In the genomic region with DNA sequence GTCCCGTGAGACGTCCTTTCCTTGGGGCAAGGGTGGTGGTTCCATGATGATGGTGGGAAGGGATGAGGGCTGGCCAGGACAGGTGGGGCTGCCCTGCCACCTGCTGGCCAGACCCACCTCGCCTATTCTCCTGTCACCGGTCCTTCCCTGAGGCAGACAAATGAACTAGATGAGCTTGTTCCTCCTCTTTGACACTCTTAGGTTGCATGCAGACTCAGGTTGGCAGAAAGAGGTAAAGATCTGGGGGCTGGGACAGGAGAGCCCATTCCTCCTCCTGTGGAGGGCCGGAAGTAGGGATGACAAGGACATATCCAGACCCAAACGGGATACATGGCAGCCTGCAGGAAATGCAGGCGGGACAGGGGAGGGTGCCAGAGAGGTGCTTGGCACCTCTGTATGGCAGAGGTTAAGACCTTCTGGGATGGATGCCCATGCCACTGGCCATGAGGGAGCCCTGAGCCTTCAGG, we compare ENCODE assay signal across 8 cellular contexts. TPM values are rescaled to one million over a fixed set of nuclear protein-coding genes. Genes with fewer than 3 reads are reported as not detected.
A peak's percentile ranks its signal among the peaks of the same experiment; 100 is the strongest.
DNase-seq lines count a peak whose midpoint lies in the region; ATAC-seq and TF ChIP-seq lines count a peak whose summit lies in the region.

No MANE protein-coding gene starts in this region.

- no peak for TF ChIP-seq POLR2A in Peyer's patch (IDR thresholded peaks at IDR 0.05)

- H3K36me3 ChIP-seq in Peyer's patch (no peaks in the 10 kb centered on the region), left ventricle myocardium inferior (no peaks in the 10 kb centered on the region)

- DNase-seq in AG10803 (ENCODE audit: low read depth), result no peak
- DNase-seq in GM19238 (ENCODE audit: insufficient read length, low spot score), result peak; percentile 74
- peak; percentile 56 to 76 (median 67) for DNase-seq in Peyer's patch
- peak; percentile 41 for DNase-seq in activated naive CD4-positive, alpha-beta T cell treated with Interleukin-2 at 50 U/mL for 16 hours
- DNase-seq in left ventricle myocardium inferior, result no peak
- DNase-seq in stimulated activated CD4-positive, alpha-beta T cell treated with anti-CD3 and anti-CD28 coated beads, Interleukin-15, amount 100 ng/mL, for 1 hour (ENCODE audit: low read depth in 1 of 2, low spot score in 1 of 2), result peak; percentile 15 to 37

- TF ChIP-seq CTCF in AG10803 (conservative IDR thresholded peaks at IDR 0.05; ENCODE audit: low read length), result peak; percentile 44
- TF ChIP-seq CTCF in Peyer's patch (IDR thresholded peaks at IDR 0.05), result peak; percentile 74 to 89 (median 84)
- peak; percentile 80 for TF ChIP-seq CTCF in left ventricle myocardium inferior (IDR thresholded peaks at IDR 0.05; ENCODE audit: borderline replicate concordance)

- no peaks in the 10 kb centered on the region for H3K27me3 ChIP-seq in Peyer's patch
- H3K27me3 ChIP-seq in left ventricle myocardium inferior (ENCODE audit: low read depth), result no peaks in the 10 kb centered on the region

- no peaks in the 10 kb centered on the region for H3K4me1 ChIP-seq in Peyer's patch
- H3K4me1 ChIP-seq in left ventricle myocardium inferior, result no peaks in the 10 kb centered on the region

- H3K27ac ChIP-seq in Peyer's patch (no peak overlapping the region), left ventricle myocardium inferior (replicated peaks) (no peak overlapping the region)

- H3K4me3 ChIP-seq in AG10803 (ENCODE audit: low read length), result no peak overlapping the region
- no peak overlapping the region for H3K4me3 ChIP-seq in Peyer's patch
- no peak overlapping the region for H3K4me3 ChIP-seq in left ventricle myocardium inferior

- H3K9me3 ChIP-seq in Peyer's patch (no peaks in the 10 kb centered on the region), left ventricle myocardium inferior (replicated peaks) (peaks cover 5% of the 10 kb centered on the region)

- ATAC-seq in HG02981 (IDR thresholded peaks at IDR 0.05; ENCODE audit: unreplicated experiment) (no peak), HG02610 (IDR thresholded peaks at IDR 0.05; ENCODE audit: unreplicated experiment) (no peak)

- intact Hi-C loops in left ventricle myocardium inferior (cut with micrococcal nuclease), result loop anchor here (5.0 kb wide), 1 partner anchor 83 kb away; no protein-coding TSS in a partner anchor

RNA-seq across cellular contexts. Expression of a gene that starts 38.6 kb away (rescaled TPM):
- total RNA-seq in Peyer's patch (not detected), left ventricle myocardium inferior (0.25 TPM)

RNA-seq across cellular contexts. Expression of a gene that starts 46.6 kb away (rescaled TPM):
- total RNA-seq in Peyer's patch, result 100 to 1,000 TPM; 102 to 175 (median 118) TPM
- total RNA-seq in left ventricle myocardium inferior, result 465 TPM

Comparison
In these comparisons a context has a peak if more than half of its experiments do, and no peak if none do; other contexts are left out.
1. DNase-seq: peak in GM19238 (single experiment), Peyer's patch (3 of 3), activated naive CD4-positive, alpha-beta T cell treated with Interleukin-2 at 50 U/mL for 16 hours (single experiment) and stimulated activated CD4-positive, alpha-beta T cell treated with anti-CD3 and anti-CD28 coated beads, Interleukin-15, amount 100 ng/mL, for 1 hour (2 of 2); none in AG10803 (single experiment) and left ventricle myocardium inferior (single experiment).
2. Peak in every context shown above with its lines, with median percentiles within 50 percentile points of each other: CTCF ChIP-seq.